ENCODE assay signal across 2 cellular contexts in the genomic region with DNA sequence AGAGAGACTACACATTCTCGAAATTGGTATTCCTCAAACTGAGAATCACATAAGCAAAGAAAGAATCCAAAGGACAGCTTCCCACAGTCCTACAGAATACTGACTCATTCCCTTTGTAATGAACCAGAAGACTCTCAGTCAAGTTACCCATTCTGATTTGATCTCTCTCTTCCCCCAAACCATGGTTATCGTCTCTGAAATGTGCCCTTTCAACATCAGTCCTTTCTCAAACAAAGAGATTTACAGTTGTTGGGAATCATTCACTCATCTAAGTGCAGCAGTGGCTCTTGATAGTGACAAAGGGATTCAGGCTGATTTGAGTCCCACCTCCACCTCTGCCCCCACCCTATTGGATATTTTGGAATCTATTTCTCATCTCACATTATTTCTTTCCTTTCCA.
TF ChIP-seq lines count a peak whose summit lies in the region.

No MANE protein-coding gene starts in this region.

TF ChIP-seq in IMR-90, 13 proteins besides CTCF, POLR2A, EP300 and RAD21:
- TF ChIP-seq, protein P1, sequence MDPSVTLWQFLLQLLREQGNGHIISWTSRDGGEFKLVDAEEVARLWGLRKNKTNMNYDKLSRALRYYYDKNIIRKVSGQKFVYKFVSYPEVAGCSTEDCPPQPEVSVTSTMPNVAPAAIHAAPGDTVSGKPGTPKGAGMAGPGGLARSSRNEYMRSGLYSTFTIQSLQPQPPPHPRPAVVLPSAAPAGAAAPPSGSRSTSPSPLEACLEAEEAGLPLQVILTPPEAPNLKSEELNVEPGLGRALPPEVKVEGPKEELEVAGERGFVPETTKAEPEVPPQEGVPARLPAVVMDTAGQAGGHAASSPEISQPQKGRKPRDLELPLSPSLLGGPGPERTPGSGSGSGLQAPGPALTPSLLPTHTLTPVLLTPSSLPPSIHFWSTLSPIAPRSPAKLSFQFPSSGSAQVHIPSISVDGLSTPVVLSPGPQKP (IDR thresholded peaks at IDR 0.05; ENCODE audit: borderline replicate concordance, low read depth, low read length): no peak
- TF ChIP-seq MAZ (IDR thresholded peaks at IDR 0.05; ENCODE audit: borderline replicate concordance, low read depth, low read length) (no peak), RCOR1 (IDR thresholded peaks at IDR 0.05; ENCODE audit: insufficient replicate concordance, low read length) (no peak), CEBPB (IDR thresholded peaks at IDR 0.05; ENCODE audit: low read depth, low read length) (no peak), RFX5 (IDR thresholded peaks at IDR 0.05; ENCODE audit: low read depth, low read length) (no peak), BHLHE40 (IDR thresholded peaks at IDR 0.05; ENCODE audit: low read depth, low read length) (no peak), CHD1 (IDR thresholded peaks at IDR 0.05; ENCODE audit: low read depth, low read length) (no peak)
- TF ChIP-seq, protein P2, sequence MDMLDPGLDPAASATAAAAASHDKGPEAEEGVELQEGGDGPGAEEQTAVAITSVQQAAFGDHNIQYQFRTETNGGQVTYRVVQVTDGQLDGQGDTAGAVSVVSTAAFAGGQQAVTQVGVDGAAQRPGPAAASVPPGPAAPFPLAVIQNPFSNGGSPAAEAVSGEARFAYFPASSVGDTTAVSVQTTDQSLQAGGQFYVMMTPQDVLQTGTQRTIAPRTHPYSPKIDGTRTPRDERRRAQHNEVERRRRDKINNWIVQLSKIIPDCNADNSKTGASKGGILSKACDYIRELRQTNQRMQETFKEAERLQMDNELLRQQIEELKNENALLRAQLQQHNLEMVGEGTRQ (IDR thresholded peaks at IDR 0.05; ENCODE audit: low read depth, low read length): no peak

TF ChIP-seq in H1, 55 proteins besides CTCF, POLR2A, EP300 and RAD21:
- TF ChIP-seq RFX5 (IDR thresholded peaks at IDR 0.05; ENCODE audit: borderline replicate concordance, low read depth, low read length) (no peak), CHD2 (IDR thresholded peaks at IDR 0.05; ENCODE audit: low read length) (no peak), SP4 (IDR thresholded peaks at IDR 0.05; ENCODE audit: low read length) (no peak), CEBPB (IDR thresholded peaks at IDR 0.05; ENCODE audit: low read depth, low read length) (no peak), TAF7 (optimal IDR thresholded peaks at IDR 0.05; ENCODE audit: borderline replicate concordance, low read depth, low read length) (no peak), SP1 (IDR thresholded peaks at IDR 0.05; ENCODE audit: low read depth, low read length) (no peak), BCL11A (IDR thresholded peaks at IDR 0.05; ENCODE audit: low read depth in 2 of 2, low read length in 2 of 2) (no peak), CREB1 (IDR thresholded peaks at IDR 0.05) (no peak), KDM4A (IDR thresholded peaks at IDR 0.05; ENCODE audit: low read depth, low read length, severe bottlenecking) (no peak), KDM5A (IDR thresholded peaks at IDR 0.05; ENCODE audit: low read length) (no peak), SIX5 (IDR thresholded peaks at IDR 0.05; ENCODE audit: low read depth, low read length) (no peak), GTF2F1 (IDR thresholded peaks at IDR 0.05; ENCODE audit: borderline replicate concordance, low read depth, low read length) (no peak), SP2 (IDR thresholded peaks at IDR 0.05; ENCODE audit: low read length) (no peak), TCF12 (IDR thresholded peaks at IDR 0.05; ENCODE audit: low read depth, low read length) (no peak), GABPA (IDR thresholded peaks at IDR 0.05; ENCODE audit: borderline replicate concordance, insufficient read depth, low read length) (no peak)
- TF ChIP-seq, protein P3, sequence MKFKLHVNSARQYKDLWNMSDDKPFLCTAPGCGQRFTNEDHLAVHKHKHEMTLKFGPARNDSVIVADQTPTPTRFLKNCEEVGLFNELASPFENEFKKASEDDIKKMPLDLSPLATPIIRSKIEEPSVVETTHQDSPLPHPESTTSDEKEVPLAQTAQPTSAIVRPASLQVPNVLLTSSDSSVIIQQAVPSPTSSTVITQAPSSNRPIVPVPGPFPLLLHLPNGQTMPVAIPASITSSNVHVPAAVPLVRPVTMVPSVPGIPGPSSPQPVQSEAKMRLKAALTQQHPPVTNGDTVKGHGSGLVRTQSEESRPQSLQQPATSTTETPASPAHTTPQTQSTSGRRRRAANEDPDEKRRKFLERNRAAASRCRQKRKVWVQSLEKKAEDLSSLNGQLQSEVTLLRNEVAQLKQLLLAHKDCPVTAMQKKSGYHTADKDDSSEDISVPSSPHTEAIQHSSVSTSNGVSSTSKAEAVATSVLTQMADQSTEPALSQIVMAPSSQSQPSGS (IDR thresholded peaks at IDR 0.05; ENCODE audit: low read length): no peak
